Comparison of ENCODE assay signal across 19 cellular contexts in the genomic region with DNA sequence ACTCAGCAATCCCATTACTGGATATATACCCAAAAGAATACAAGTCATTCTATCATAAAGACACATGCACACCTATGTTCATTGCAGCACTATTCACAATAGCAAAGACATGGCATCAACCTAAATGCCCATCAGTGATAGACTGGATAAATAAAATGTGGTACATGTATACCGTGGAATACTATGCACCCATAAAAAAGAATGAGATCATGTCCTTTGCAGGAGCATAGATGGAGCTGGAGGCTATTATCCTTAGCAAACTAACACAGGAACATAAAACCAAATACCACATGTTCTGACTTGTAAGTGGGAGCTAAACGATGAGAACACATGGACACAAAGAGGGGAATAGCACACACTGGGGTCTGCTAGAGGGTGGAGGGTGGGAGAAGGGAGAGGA. TPM values are rescaled to one million over a fixed set of nuclear protein-coding genes. Genes with fewer than 3 reads are reported as not detected.
"Had no signal": no experiment of that assay in that cellular context is flagged by ENCODE, and none has a peak within 500 bp of the region (broad histone marks: within the 10 kb centered on the region; RNA-seq: fewer than 3 reads in every experiment).

No MANE protein-coding gene starts in this region.

RNA-seq across cellular contexts. Expression of gene GAS2L2, which starts 49.7 kb away (rescaled TPM):
- total RNA-seq: activated T-helper 17 cell treated with anti-CD3 and anti-CD28 coated beads, Interleukin-2, amount 50 U/mL, for 72 hours; activated T-helper 2 cell treated with anti-CD3 and anti-CD28 coated beads, Interferon-gamma antibody, Interleukin-2, Interleukin-4, amounts not matched to agents 10 μg/mL and 5 μg/mL and 100 μg/mL, durations not matched to agents 14 hours and 24 hours and 36 hours; aorta; ascending aorta; body of pancreas; bronchial epithelial cell; cardiac muscle cell; chondrocyte had no signal

RNA-seq across cellular contexts. Expression of gene C17orf50, which starts 57.4 kb away (rescaled TPM):
- total RNA-seq: activated naive CD4-positive, alpha-beta T cell treated with anti-CD3 and anti-CD28 coated beads for 36 hours; activated naive CD4-positive, alpha-beta T cell treated with anti-CD3 and anti-CD28 coated beads, Interleukin-2, amount 50 U/mL, for 72 hours; activated naive CD8-positive, alpha-beta T cell treated with anti-CD3 and anti-CD28 coated beads for 36 hours; activated naive CD8-positive, alpha-beta T cell treated with anti-CD3 and anti-CD28 coated beads, Interleukin-2, amount 10 ng/mL, durations not matched to agents 7 days and 5 days; activated T-cell treated with anti-CD3 and anti-CD28 coated beads, Interleukin-2, amount 50 U/mL, for 4 hours; activated T-cell treated with anti-CD3 and anti-CD28 coated beads, Interleukin-2, amount 50 U/mL, for 72 hours; activated T-helper 1 cell treated with anti-CD3 and anti-CD28 coated beads, Interleukin-12 subunit alpha, Interleukin-12 subunit beta, Interleukin-2, Interleukin-4 antibody, amounts not matched to agents 30 ng/mL and 10 ng/mL and 1 ng/mL, durations not matched to agents 14 hours and 24 hours and 36 hours; activated T-helper 17 cell treated with anti-CD3 and anti-CD28 coated beads, Interleukin-2, amount 50 U/mL, for 72 hours; activated T-helper 2 cell treated with anti-CD3 and anti-CD28 coated beads, Interferon-gamma antibody, Interleukin-2, Interleukin-4, amounts not matched to agents 10 μg/mL and 5 μg/mL and 100 μg/mL, durations not matched to agents 14 hours and 24 hours and 36 hours; aorta; ascending aorta; astrocyte; body of pancreas; breast epithelium; bronchial epithelial cell; cardiac septum; cerebellum; chondrocyte had no signal
- polyA plus RNA-seq: aorta had no signal
